In genomic region chr9:107489687-107490605, GRCh38 we compare ENCODE assay signal across 8 cellular contexts. TPM values are rescaled to one million over a fixed set of nuclear protein-coding genes. Genes with fewer than 3 reads are reported as not detected.
A peak's percentile ranks its signal among the peaks of the same experiment; 100 is the strongest.
DNase-seq lines count a peak whose midpoint lies in the region; ATAC-seq, FAIRE-seq and TF ChIP-seq lines count a peak whose summit lies in the region.

KLF4 (minus strand) TSS chr9:107489769; CDS start chr9:107489172, 597 bp downstream.

- H3K27ac ChIP-seq in K562 (ENCODE audit: extremely low read depth, low read depth, low read length) (no peak within 1 kb of the TSS), aorta (ENCODE audit: low read depth in 1 of 2, low read length in 2 of 2) (peak within 1 kb of the TSS; percentile 10 to 80)

- no peaks in the 10 kb centered on the region; the same call in 1 of the 2 replicates for H4K20me1 ChIP-seq in K562 (replicated peaks; ENCODE audit: control insufficient read depth, insufficient read depth, low read length)

- TF ChIP-seq EP300 in K562 (IDR thresholded peaks at IDR 0.05; ENCODE audit: low read length) = no peak

- H3K9me3 ChIP-seq in K562 (replicated peaks; ENCODE audit: control insufficient read depth, insufficient read depth, low read depth, low read length) = no peaks in the 10 kb centered on the region
- H3K9me3 ChIP-seq in aorta (ENCODE audit: control insufficient read depth, low read length) = no peaks in the 10 kb centered on the region

- no peaks in the 10 kb centered on the region for H3K9me1 ChIP-seq in K562 (ENCODE audit: control insufficient read depth, insufficient read depth, low read length)

- in situ Hi-C loops in K562 (cut with MboI) = no loop called here

- H3K27me3 Mint-ChIP-seq in T-helper 1 cell treated with Interleukin-12 subunit alpha and Interleukin-12 subunit beta and Interleukin-4 antibody, amounts not matched to agents 30 μg/mL and 1 μg/mL, for 36 hours (ENCODE audit: low read depth) = peaks cover 72% of the 10 kb centered on the region

- no peaks in the 10 kb centered on the region for H3K79me2 ChIP-seq in K562 (ENCODE audit: control insufficient read depth, insufficient read depth, low read length)

- CTCF ChIA-PET in K562 (lab: Yijun Ruan, JAX; ENCODE audit: low intra/inter-chr PET ratio) = no interaction called here

- H3K9me3 Mint-ChIP-seq in T-helper 1 cell treated with Interleukin-12 subunit alpha and Interleukin-12 subunit beta and Interleukin-4 antibody, amounts not matched to agents 30 μg/mL and 1 μg/mL, for 36 hours = no peaks in the 10 kb centered on the region

- peak within 1 kb of the TSS; percentile 87 for H2AFZ ChIP-seq in K562 (ENCODE audit: low read depth, low read length)

- peaks cover 12 to 34% of the 10 kb centered on the region in 2 experiments; a peak in 4 of 5 replicates for H3K27me3 ChIP-seq in K562 (ENCODE audit: control insufficient read depth in 2 of 2, insufficient read depth in 2 of 2, low read length in 2 of 2)
- no peaks in the 10 kb centered on the region for H3K27me3 ChIP-seq in aorta (ENCODE audit: control insufficient read depth in 1 of 2, insufficient read depth in 2 of 2, low read length in 1 of 2)

- 3% methylated on average over 39 of the region's 101 CpGs for WGBS in K562 (ENCODE audit: insufficient coverage, low coverage, missing lambda C conversion rate)
- WGBS in aorta, 2 donors = 1% methylated on average over 59 to 101 of the region's 101 CpGs

- ATAC-seq in HG02610 (IDR thresholded peaks at IDR 0.05; ENCODE audit: unreplicated experiment) (peak; percentile 77), K562 (peak; percentile 97), aorta (ENCODE audit: low FRiP score) (peak; percentile 87)

- peak within 1 kb of the TSS; percentile 74 for H3K4me3 Mint-ChIP-seq in T-helper 1 cell treated with Interleukin-12 subunit alpha and Interleukin-12 subunit beta and Interleukin-4 antibody, amounts not matched to agents 30 μg/mL and 1 μg/mL, for 36 hours

- H3K4me1 ChIP-seq in K562 (replicated peaks in 1 of 2; ENCODE audit: control insufficient read depth in 2 of 2, insufficient read depth in 2 of 2, low read length in 2 of 2) = peaks cover 0 to 24% of the 10 kb centered on the region in 2 experiments; a peak in 3 of 5 replicates
- no peaks in the 10 kb centered on the region for H3K4me1 ChIP-seq in aorta (ENCODE audit: control insufficient read depth in 1 of 2, insufficient read depth in 2 of 2, low read length in 2 of 2)

- peak; percentile 44 for FAIRE-seq in K562 (lab: Jason Lieb, UNC)

- H3K4me3 ChIP-seq in K562 (peak within 1 kb of the TSS; percentile 50), aorta (ENCODE audit: low read length in 2 of 2) (peak within 1 kb of the TSS; percentile 36 to 41)

- no peak for TF ChIP-seq RAD21 in K562 (CRISPR knock-in tag; conservative IDR thresholded peaks at IDR 0.05 in 1 of 2, IDR thresholded peaks at IDR 0.05 in 1 of 2)

- POLR2A ChIA-PET in K562 (lab: Yijun Ruan, JAX) = interaction anchor here (0.7 kb wide), 1 partner anchor 623 kb away, joined by 3 read pairs; no protein-coding TSS in a partner anchor

- intact Hi-C loops in K562 (cut with micrococcal nuclease) = loop anchor here (10.0 kb wide), 2 partner anchors 385 to 945 kb away; no protein-coding TSS in a partner anchor
- intact Hi-C loops in aorta (cut with DNase I) = loop anchor here (1.0 to 10.0 kb wide), 12 partner anchors 15 to 1077 kb away; no protein-coding TSS in a partner anchor

- no peak for TF ChIP-seq CTCF in K562 (IDR thresholded peaks at IDR 0.05 in 2 of 3, conservative IDR thresholded peaks at IDR 0.05 in 1 of 3; ENCODE audit: insufficient read depth in 2 of 3, low read depth in 1 of 3, low read length in 3 of 3)

- H3K36me3 Mint-ChIP-seq in T-helper 1 cell treated with Interleukin-12 subunit alpha and Interleukin-12 subunit beta and Interleukin-4 antibody, amounts not matched to agents 30 μg/mL and 1 μg/mL, for 36 hours (ENCODE audit: low read depth) = peaks cover 4% of the 10 kb centered on the region

- no TSS peak for BruUV-seq in K562 (replicated peaks; lab: Mats Ljungman, UMichigan)

- peak within 1 kb of the TSS; percentile 78 for H3K4me2 ChIP-seq in K562 (ENCODE audit: insufficient read depth, low read length)

- no peak for TF ChIP-seq POLR2A in K562 (conservative IDR thresholded peaks at IDR 0.05)

- H3K4me1 Mint-ChIP-seq in T-helper 1 cell treated with Interleukin-12 subunit alpha and Interleukin-12 subunit beta and Interleukin-4 antibody, amounts not matched to agents 30 μg/mL and 1 μg/mL, for 36 hours (ENCODE audit: low read depth) = peaks cover 12% of the 10 kb centered on the region

- peak within 1 kb of the TSS; percentile 49 to 93; a peak in 3 of 4 replicates for H3K9ac ChIP-seq in K562 (ENCODE audit: insufficient read depth in 1 of 2, low read depth in 2 of 2, low read length in 2 of 2)

- H3K36me3 ChIP-seq in K562 (ENCODE audit: control insufficient read depth, insufficient read depth, low read length) (no peaks in the 10 kb centered on the region), aorta (ENCODE audit: control insufficient read depth in 1 of 2, insufficient read depth in 2 of 2, low read length in 1 of 2) (no peaks in the 10 kb centered on the region)

- peak; percentile 89 for DNase-seq in GM04504 (ENCODE audit: low read depth)
- DNase-seq in NCI-H1417 treated with DMSO at 0.1 percent for 48 hours (lab: John Stamatoyannopoulos, UW) = peak; percentile 79
- peak; percentile 89 to 97 (median 96) for DNase-seq in K562 (ENCODE audit: extremely low read depth in 1 of 4, low spot score in 3 of 4)
- DNase-seq in hippocampal formation (lab: John Stamatoyannopoulos, UW) = peak; percentile 84
- DNase-seq in putamen (ENCODE audit: low spot score) = peak; percentile 87
- DNase-seq in aorta = peak; percentile 92 to 97

- H3K27ac Mint-ChIP-seq in T-helper 1 cell treated with Interleukin-12 subunit alpha and Interleukin-12 subunit beta and Interleukin-4 antibody, amounts not matched to agents 30 μg/mL and 1 μg/mL, for 36 hours = peak within 1 kb of the TSS; percentile 45

TF ChIP-seq in K562, 482 proteins besides CTCF, POLR2A, EP300 and RAD21 (continues in another document):
- no peak for TF ChIP-seq PHB (CRISPR knock-in tag; IDR thresholded peaks at IDR 0.05)
- peak; percentile 39; the same call in 1 of the 2 replicates for TF ChIP-seq CREB1 (IDR thresholded peaks at IDR 0.05)
- TF ChIP-seq CREB1 (CRISPR knock-in tag; IDR thresholded peaks at IDR 0.05) = 0 out of 2 replicates have a peak, but pooled peaks have one; percentile 34
- peak; percentile 48 for TF ChIP-seq HNRNPLL (IDR thresholded peaks at IDR 0.05; ENCODE audit: low read depth, low read length, poor library complexity, severe bottlenecking)
- TF ChIP-seq ZNF740 (CRISPR knock-in tag; IDR thresholded peaks at IDR 0.05) = no peak
- peak in 1 of 2 experiments; percentile 64; a peak in 1 of 4 replicates for TF ChIP-seq ZNF740 (tag; IDR thresholded peaks at IDR 0.05)
- peak; percentile 55; the same call in 1 of the 2 replicates for TF ChIP-seq RB1 (IDR thresholded peaks at IDR 0.05; ENCODE audit: low read depth)
- TF ChIP-seq CBX3 (IDR thresholded peaks at IDR 0.05; ENCODE audit: borderline replicate concordance in 1 of 2, low read length in 2 of 2) = 0 out of 3 replicates have a peak, but pooled peaks of 1 of the 2 experiments have one; percentile 25

RNA-seq across cellular contexts. Expression of gene KLF4, which starts in this region (rescaled TPM):
- 0.40 and 0.62 TPM in 2 replicates for total RNA-seq in K562 (2011; cell fraction: chromatin; rRNA removed; ENCODE audit: low replicate concordance)
- 0.67 and 0.79 TPM in 2 replicates for total RNA-seq in K562 (2011; cell fraction: nucleolus; rRNA removed)
- 0.22 and 0.69 TPM in 2 replicates for total RNA-seq in K562 (2011; cell fraction: nucleoplasm; rRNA removed)
- total RNA-seq in K562 (2014; rRNA removed) (0.24 and 0.27 TPM in 2 replicates), K562 (2014; rRNA removed; fragmentation: Illumina TruSeq; extraction: Trizol) (0.22 and 0.26 TPM in 2 replicates), K562 (2015; rRNA removed; fragmentation: Illumina TruSeq; extraction: Trizol) (0.11 and 0.23 TPM in 2 replicates), K562 (2021) (0.95 and 1.0 TPM in 2 replicates), aorta (100 to 1,000 TPM in 1 of 2 donors, 10 to 100 TPM in 1; 87.8 to 202 TPM)
- polyA plus RNA-seq in K562 (2011; rRNA removed) (0.08 and 0.29 TPM in 2 replicates), K562 (2014; fragmentation: Illumina TruSeq; extraction: Trizol) (0.24 and 0.30 TPM in 2 replicates), K562 (2014; fragmentation: Nextera tagmentation; extraction: Ambion mirVana) (under 1 TPM; 0.04 to 0.07 TPM), K562 (2014; rRNA removed) (0.09 and 0.57 TPM in 2 replicates), aorta (10 to 100 TPM; 39.7 to 40.6 TPM)
- polyA plus RNA-seq in K562 (2011; cell fraction: cytosol; rRNA removed) = 0.04 and 0.55 TPM in 2 replicates
- polyA plus RNA-seq in K562 (2011; cell fraction: nucleus; rRNA removed) = 0.21 and 1.1 TPM in 2 replicates
- 0.38 and 1.2 TPM in 2 replicates for polyA plus RNA-seq in K562 (2012)
- polyA minus RNA-seq in K562 (2011; rRNA and poly(A)+ RNA removed) = 0.30 TPM in 1 of 2 replicates, not detected in the other
- polyA minus RNA-seq in K562 (2011; cell fraction: cytosol; rRNA and poly(A)+ RNA removed) = 0.73 and 0.95 TPM in 2 replicates
- polyA minus RNA-seq in K562 (2011; cell fraction: nucleus; rRNA and poly(A)+ RNA removed) = 0.56 and 0.94 TPM in 2 replicates

Comparison
In these comparisons a context has a peak if more than half of its experiments do, and no peak if none do; other contexts are left out.
1. RNA of gene KLF4 (total RNA-seq): 87.8 to 202 TPM in aorta; 0.11 to 1.0 TPM in K562; every median in the first group is over 10 times any median in the second.
2. RNA of gene KLF4 (polyA plus RNA-seq): 39.7 to 40.6 TPM in aorta; 0.04 to 1.2 TPM in K562; every median in the first group is over 10 times any median in the second.
3. Peak in every context shown above with its lines, with median percentiles within 50 percentile points of each other: DNase-seq and ATAC-seq.